2 cellular contexts compared by ENCODE assay signal in the genomic region with DNA sequence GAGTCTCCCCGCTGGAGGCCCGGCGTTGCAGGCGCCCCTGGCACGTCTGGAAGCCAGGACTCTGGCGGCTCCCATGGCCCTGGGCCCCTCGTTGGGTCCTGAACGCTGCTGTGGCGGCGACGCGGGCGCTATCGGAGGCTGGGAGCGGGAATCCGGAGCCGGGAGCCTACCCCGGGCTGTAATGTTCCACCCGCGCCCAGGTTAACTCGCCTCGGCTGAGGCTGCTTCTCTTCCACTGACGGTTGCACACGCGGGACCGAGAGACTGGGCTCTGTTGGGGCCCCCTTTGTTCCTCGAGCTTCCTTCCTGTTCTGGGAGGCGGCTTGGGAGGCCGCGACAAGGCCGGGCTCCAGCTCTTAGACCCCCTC.
TF ChIP-seq lines count a peak whose summit lies in the region.

No MANE protein-coding gene starts in this region.

TF ChIP-seq in IMR-90, 13 proteins besides CTCF, POLR2A, EP300 and RAD21:
- TF ChIP-seq MAFK (IDR thresholded peaks at IDR 0.05; ENCODE audit: low read depth, low read length) = no peak
- TF ChIP-seq USF2 (IDR thresholded peaks at IDR 0.05; ENCODE audit: low read depth, low read length) = no peak

TF ChIP-seq in H1, 55 proteins besides CTCF, POLR2A, EP300 and RAD21:
- no peak for TF ChIP-seq RXRA (IDR thresholded peaks at IDR 0.05; ENCODE audit: insufficient read depth, low read depth, low read length)
- no peak for TF ChIP-seq BACH1 (IDR thresholded peaks at IDR 0.05; ENCODE audit: low read length)
- TF ChIP-seq ASH2L (IDR thresholded peaks at IDR 0.05; ENCODE audit: low read length) = no peak
